Comparison of ENCODE assay signal across 27 cellular contexts in the genomic region with DNA sequence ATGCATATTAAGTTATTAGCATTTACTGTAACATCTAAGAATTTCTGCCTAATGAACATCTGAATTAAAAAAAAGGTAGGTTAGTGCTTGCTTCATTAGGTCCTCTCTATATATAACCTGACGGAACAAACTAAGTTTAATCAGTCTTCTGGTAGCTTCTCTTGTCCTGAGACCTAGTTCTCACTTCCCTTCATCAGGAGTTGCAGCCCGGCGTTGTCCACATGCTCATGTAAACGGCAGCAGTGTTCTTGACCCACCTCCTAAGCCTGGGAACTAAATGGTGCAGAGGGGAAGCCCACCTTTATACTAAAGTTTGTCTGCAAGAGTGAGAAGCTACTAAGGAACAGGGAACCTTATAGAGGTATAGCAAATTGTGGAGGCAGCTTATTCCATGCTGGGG. TPM values are rescaled to one million over a fixed set of nuclear protein-coding genes. Genes with fewer than 3 reads are reported as not detected.
A peak's percentile ranks its signal among the peaks of the same experiment; 100 is the strongest.
DNase-seq lines count a peak whose midpoint lies in the region; ATAC-seq and TF ChIP-seq lines count a peak whose summit lies in the region.
"Had no signal": no experiment of that assay in that cellular context is flagged by ENCODE, and none has a peak within 500 bp of the region (broad histone marks: within the 10 kb centered on the region; RNA-seq: fewer than 3 reads in every experiment).

No MANE protein-coding gene starts in this region.

- TF ChIP-seq CTCF in VCaP (conservative IDR thresholded peaks at IDR 0.05), result no peak
- TF ChIP-seq CTCF in type B pancreatic cell (conservative IDR thresholded peaks at IDR 0.05), result no peak
- TF ChIP-seq CTCF in brain microvascular endothelial cell (IDR thresholded peaks at IDR 0.05; ENCODE audit: low read depth, low read length, missing control alignments), result no peak

- H3K9me3 Mint-ChIP-seq in activated naive CD4-positive, alpha-beta T cell treated with anti-CD3 and anti-CD28 coated beads, Interleukin-2, amount 50 U/mL, for 24 hours, result no peaks in the 10 kb centered on the region
- no peaks in the 10 kb centered on the region for H3K9me3 Mint-ChIP-seq in immature natural killer cell
- no peaks in the 10 kb centered on the region for H3K9me3 Mint-ChIP-seq in type B pancreatic cell
- no peaks in the 10 kb centered on the region for H3K9me3 Mint-ChIP-seq in T-helper 2 cell treated with Interferon-gamma antibody and Interleukin-4, amounts not matched to agents 5 μg/mL and 100 μg/mL, for 36 hours
- H3K9me3 Mint-ChIP-seq: activated T-helper 2 cell treated with anti-CD3 and anti-CD28 coated beads, Interferon-gamma antibody, Interleukin-2, Interleukin-4, amounts not matched to agents 10 μg/mL and 5 μg/mL and 100 μg/mL, durations not matched to agents 14 hours and 24 hours and 36 hours; nephron; WTC11 had no signal

- H3K4me3 Mint-ChIP-seq in activated naive CD4-positive, alpha-beta T cell treated with anti-CD3 and anti-CD28 coated beads, Interleukin-2, amount 50 U/mL, for 24 hours, result no peak overlapping the region
- H3K4me3 Mint-ChIP-seq in immature natural killer cell (no peak overlapping the region), type B pancreatic cell (no peak overlapping the region)
- H3K4me3 Mint-ChIP-seq in T-helper 2 cell treated with Interferon-gamma antibody and Interleukin-4, amounts not matched to agents 5 μg/mL and 100 μg/mL, for 36 hours, result no peak overlapping the region
- H3K4me3 Mint-ChIP-seq: WTC11 had no signal

- H3K27me3 Mint-ChIP-seq in activated naive CD4-positive, alpha-beta T cell treated with anti-CD3 and anti-CD28 coated beads, Interleukin-2, amount 50 U/mL, for 24 hours, result no peaks in the 10 kb centered on the region
- H3K27me3 Mint-ChIP-seq in immature natural killer cell (ENCODE audit: low read depth in 3 of 3), result peaks cover 0 to 6% (median 1%) of the 10 kb centered on the region in 3 donors
- no peaks in the 10 kb centered on the region for H3K27me3 Mint-ChIP-seq in type B pancreatic cell
- H3K27me3 Mint-ChIP-seq in T-helper 2 cell treated with Interferon-gamma antibody and Interleukin-4, amounts not matched to agents 5 μg/mL and 100 μg/mL, for 36 hours (ENCODE audit: low read depth), result no peaks in the 10 kb centered on the region

- H3K27me3 ChIP-seq in brain microvascular endothelial cell (replicated peaks), result peaks cover 4% of the 10 kb centered on the region
- H3K27me3 ChIP-seq: pancreas, sigmoid colon, uterus had no signal

- peak overlapping the region; percentile 98 for H3K27ac ChIP-seq in VCaP
- H3K27ac ChIP-seq in brain microvascular endothelial cell, result no peak overlapping the region
- H3K27ac ChIP-seq: epithelial cell of prostate, heart left ventricle, pancreas, sigmoid colon, SK-N-MC, uterus had no signal

- ATAC-seq in left colon, result no peak
- ATAC-seq: heart left ventricle, left cardiac atrium, WTC11 had no signal

- H3K4me3 ChIP-seq in brain microvascular endothelial cell (ENCODE audit: low read depth, low read length), result no peak overlapping the region
- H3K4me3 ChIP-seq: heart left ventricle, pancreas, sigmoid colon, SK-N-MC, uterus had no signal

- in situ Hi-C loops in brain microvascular endothelial cell (cut with HindIII; ENCODE audit: low pct_ligation_motif_present, low sequenced_read_pairs), result no loop called here

- intact Hi-C loops in left colon (cut with DNase I, micrococcal nuclease), result no loop called here

- H3K36me3 ChIP-seq in brain microvascular endothelial cell (replicated peaks), result no peaks in the 10 kb centered on the region
- H3K36me3 ChIP-seq: pancreas, sigmoid colon, uterus had no signal

- peak overlapping the region; percentile 95 for H3K27ac Mint-ChIP-seq in activated naive CD4-positive, alpha-beta T cell treated with anti-CD3 and anti-CD28 coated beads, Interleukin-2, amount 50 U/mL, for 24 hours
- H3K27ac Mint-ChIP-seq in immature natural killer cell, result peak overlapping the region in 4 of 6 donors; percentile 65 to 85 (median 78)
- peak overlapping the region; percentile 96 for H3K27ac Mint-ChIP-seq in type B pancreatic cell
- no peak overlapping the region for H3K27ac Mint-ChIP-seq in T-helper 2 cell treated with Interferon-gamma antibody and Interleukin-4, amounts not matched to agents 5 μg/mL and 100 μg/mL, for 36 hours

- peaks cover 22% of the 10 kb centered on the region for H3K36me3 Mint-ChIP-seq in activated naive CD4-positive, alpha-beta T cell treated with anti-CD3 and anti-CD28 coated beads, Interleukin-2, amount 50 U/mL, for 24 hours
- H3K36me3 Mint-ChIP-seq in immature natural killer cell (peaks cover 22 to 66% (median 56%) of the 10 kb centered on the region in 3 donors), type B pancreatic cell (peaks cover 3% of the 10 kb centered on the region)
- peaks cover 80% of the 10 kb centered on the region for H3K36me3 Mint-ChIP-seq in T-helper 2 cell treated with Interferon-gamma antibody and Interleukin-4, amounts not matched to agents 5 μg/mL and 100 μg/mL, for 36 hours (ENCODE audit: low read depth)
- H3K36me3 Mint-ChIP-seq: WTC11 had no signal

- DNase-seq in activated naive CD4-positive, alpha-beta T cell (lab: John Stamatoyannopoulos, UW), result no peak
- DNase-seq in immature natural killer cell (no peak), type B pancreatic cell (ENCODE audit: extremely low spot score, unreplicated experiment) (no peak), brain microvascular endothelial cell (no peak), left colon (no peak)
- no peak for DNase-seq in T-helper 2 cell treated with Interferon-gamma antibody and Interleukin-4, amounts not matched to agents 5 μg/mL and 100 μg/mL, for 36 hours (ENCODE audit: low spot score)
- DNase-seq: anterior cingulate cortex; heart left ventricle; KBM-7; left cardiac atrium; NCI-H146; NCI-H524 treated with DMSO at 0.1 percent for 48 hours; pancreas; sigmoid colon; stimulated activated CD8-positive, alpha-beta memory T cell treated with anti-CD3 and anti-CD28 coated beads, Interleukin-4, amount 100 ng/mL, for 48 hours; uterus had no signal

- H3K4me1 Mint-ChIP-seq in activated naive CD4-positive, alpha-beta T cell treated with anti-CD3 and anti-CD28 coated beads, Interleukin-2, amount 50 U/mL, for 24 hours, result peaks cover 43% of the 10 kb centered on the region
- H3K4me1 Mint-ChIP-seq in immature natural killer cell, result peaks cover 32 to 77% of the 10 kb centered on the region in 2 donors
- peaks cover 18% of the 10 kb centered on the region for H3K4me1 Mint-ChIP-seq in type B pancreatic cell (ENCODE audit: unreplicated experiment)
- H3K4me1 Mint-ChIP-seq in T-helper 2 cell treated with Interferon-gamma antibody and Interleukin-4, amounts not matched to agents 5 μg/mL and 100 μg/mL, for 36 hours (ENCODE audit: low read depth), result peaks cover 13% of the 10 kb centered on the region

RNA-seq across cellular contexts. Expression of gene CPB2, which starts 31.9 kb away (rescaled TPM):
- polyA plus RNA-seq in immature natural killer cell, result not detected
- 0.19 and 0.31 TPM in 2 replicates for total RNA-seq in type B pancreatic cell (ENCODE audit: low replicate concordance)
- total RNA-seq in left colon, result not detected
- total RNA-seq: activated CD8-positive, alpha-beta memory T cell treated with anti-CD3 and anti-CD28 coated beads for 36 hours; activated T-helper 2 cell treated with anti-CD3 and anti-CD28 coated beads, Interferon-gamma antibody, Interleukin-2, Interleukin-4, amounts not matched to agents 10 μg/mL and 5 μg/mL and 100 μg/mL, durations not matched to agents 14 hours and 24 hours and 36 hours; cardiac septum; heart left ventricle; left cardiac atrium; mesenteric fat pad; RPMI7951; sigmoid colon had no signal
- polyA plus RNA-seq: heart left ventricle, sigmoid colon had no signal

RNA-seq across cellular contexts. Expression of gene LCP1, which starts 45.3 kb away (rescaled TPM):
- 1,000 to 10,000 TPM; 1,594 to 2,414 (median 2,262) TPM for polyA plus RNA-seq in immature natural killer cell
- 43.3 and 157 TPM in 2 replicates for total RNA-seq in type B pancreatic cell (ENCODE audit: low replicate concordance)
- total RNA-seq in left colon, result 10 to 100 TPM in 1 of 2 donors, 1 to 10 TPM in 1; 9.4 to 33.4 TPM
